15 cellular contexts compared by ENCODE assay signal in the genomic region with DNA sequence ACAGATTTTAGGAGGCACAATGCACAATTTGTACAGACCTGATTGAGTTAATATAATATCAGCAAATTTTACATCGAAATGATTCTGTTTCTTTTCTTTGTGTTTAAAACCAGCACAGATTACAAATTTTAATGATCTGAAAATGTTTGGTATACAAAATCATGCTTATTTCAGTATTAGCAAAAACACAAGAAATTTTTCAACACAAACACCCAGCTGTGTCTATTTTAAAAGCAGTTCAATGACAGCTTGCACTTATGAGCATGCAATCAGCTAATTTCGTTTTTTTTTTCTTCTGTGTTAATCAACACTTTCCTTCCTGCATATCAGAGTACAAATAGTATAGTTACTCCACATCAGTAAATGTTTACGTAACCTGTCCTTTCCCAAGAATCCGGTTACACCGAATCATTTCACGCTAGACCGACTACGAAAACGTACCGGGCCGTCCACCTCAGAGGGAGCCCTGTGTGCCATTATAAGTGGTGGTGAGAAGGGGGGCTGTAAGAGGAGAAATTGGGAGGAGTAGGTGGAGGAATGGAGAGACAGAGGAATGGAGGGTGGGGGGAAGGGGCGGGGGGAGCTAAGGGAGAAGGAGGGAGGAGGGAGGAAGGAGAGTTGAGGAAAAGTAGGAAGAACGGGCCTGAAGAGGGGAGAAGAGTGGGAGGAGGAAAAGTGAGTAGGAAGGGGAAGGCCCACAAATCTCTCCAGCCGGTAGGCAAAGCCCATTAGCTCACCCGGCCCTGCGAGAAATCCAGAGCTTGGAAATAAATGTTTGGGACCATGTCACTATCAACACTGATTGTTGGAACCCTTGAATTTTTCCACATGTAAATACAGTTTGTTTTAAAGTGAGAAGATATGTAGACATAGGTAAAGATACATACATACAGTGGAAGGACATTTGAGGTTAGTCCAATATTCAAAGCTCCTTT. TPM values are rescaled to one million over a fixed set of nuclear protein-coding genes. Genes with fewer than 3 reads are reported as not detected.
A peak's percentile ranks its signal among the peaks of the same experiment; 100 is the strongest.
DNase-seq lines count a peak whose midpoint lies in the region; ATAC-seq and TF ChIP-seq lines count a peak whose summit lies in the region.
"Had no signal": no experiment of that assay in that cellular context is flagged by ENCODE, and none has a peak within 500 bp of the region (broad histone marks: within the 10 kb centered on the region; RNA-seq: fewer than 3 reads in every experiment).

No MANE protein-coding gene starts in this region.

- no peak for ATAC-seq in GM23338
- no peak for ATAC-seq in GM18858 (IDR thresholded peaks at IDR 0.05; ENCODE audit: unreplicated experiment)
- no peak for ATAC-seq in HG03520 (IDR thresholded peaks at IDR 0.05; ENCODE audit: unreplicated experiment)

- H3K27ac Mint-ChIP-seq in GM23338 = no peak overlapping the region
- no peak overlapping the region for H3K27ac Mint-ChIP-seq in neural crest cell (ENCODE audit: unreplicated experiment)
- H3K27ac Mint-ChIP-seq in osteocyte (ENCODE audit: unreplicated experiment) = no peak overlapping the region
- H3K27ac Mint-ChIP-seq: activated T-helper 2 cell treated with anti-CD3 and anti-CD28 coated beads, Interferon-gamma antibody, Interleukin-2, Interleukin-4, amounts not matched to agents 10 μg/mL and 5 μg/mL and 100 μg/mL, durations not matched to agents 14 hours and 24 hours and 36 hours; CD4-positive, alpha-beta memory T cell; mesothelial cell of epicardium; stimulated activated naive CD8-positive, alpha-beta T cell treated with anti-CD3 and anti-CD28 coated beads, Interleukin-15, Interleukin-2, amounts not matched to agents 100 ng/mL and 50 ng/mL, for 24 hours had no signal

- H3K4me3 Mint-ChIP-seq in GM23338 = peak overlapping the region; percentile 61; the same call in 2 of the 3 replicates
- H3K4me3 Mint-ChIP-seq in neural crest cell = peak overlapping the region; percentile 42
- H3K4me3 Mint-ChIP-seq in osteocyte (ENCODE audit: unreplicated experiment) = no peak overlapping the region
- H3K4me3 Mint-ChIP-seq: mesothelial cell of epicardium; stimulated activated naive CD8-positive, alpha-beta T cell treated with anti-CD3 and anti-CD28 coated beads, Interleukin-15, Interleukin-2, amounts not matched to agents 100 ng/mL and 50 ng/mL, for 24 hours had no signal

- H3K36me3 Mint-ChIP-seq in GM23338 (ENCODE audit: low read depth) (no peaks in the 10 kb centered on the region; the same call in 2 of the 3 replicates), neural crest cell (ENCODE audit: low read depth) (peaks cover 7% of the 10 kb centered on the region), osteocyte (ENCODE audit: unreplicated experiment) (no peaks in the 10 kb centered on the region)
- H3K36me3 Mint-ChIP-seq: mesothelial cell of epicardium had no signal

- peaks cover 92% of the 10 kb centered on the region for H3K27me3 ChIP-seq in GM23338 (ENCODE audit: insufficient read depth)

- DNase-seq in GM23338 (ENCODE audit: low spot score) (peak; percentile 79), NCI-H146 treated with DMSO at 0.1 percent for 48 hours (lab: John Stamatoyannopoulos, UW; ENCODE audit: unreplicated experiment) (peak; percentile 70), SHP77 (lab: John Stamatoyannopoulos, UW) (peak; percentile 20 to 39), neural crest cell (ENCODE audit: low read depth, low spot score) (no peak), osteocyte (ENCODE audit: extremely low spot score, unreplicated experiment) (no peak)
- DNase-seq: CD4-positive, alpha-beta memory T cell; esophagus squamous epithelium; psoas muscle; stimulated activated CD4-positive, alpha-beta T cell treated with anti-CD3 and anti-CD28 coated beads, Interleukin-4, amount 100 ng/mL, for 1 hour had no signal

- no peaks in the 10 kb centered on the region for H3K9me2 ChIP-seq in GM23338 (ENCODE audit: insufficient read depth)

- H3K27ac ChIP-seq in GM23338 (ENCODE audit: low read depth) = no peak overlapping the region
- H3K27ac ChIP-seq: cardiac muscle cell, psoas muscle had no signal

- H3K9me3 Mint-ChIP-seq in GM23338 (peaks cover 4% of the 10 kb centered on the region; the same call in 1 of the 3 replicates), neural crest cell (peaks cover 3% of the 10 kb centered on the region), osteocyte (ENCODE audit: unreplicated experiment) (no peaks in the 10 kb centered on the region)
- H3K9me3 Mint-ChIP-seq: mesothelial cell of epicardium had no signal

- H3F3A ChIP-seq in GM23338 (replicated peaks; ENCODE audit: low read depth) = peaks cover 19% of the 10 kb centered on the region

- peak overlapping the region; percentile 90 for H3K4me2 ChIP-seq in GM23338

- peaks cover 52% of the 10 kb centered on the region for H3K4me1 ChIP-seq in GM23338 (ENCODE audit: insufficient read depth)
- H3K4me1 ChIP-seq: psoas muscle had no signal

- peak overlapping the region; percentile 31; the same call in 1 of the 2 replicates for H3K4me3 ChIP-seq in GM23338
- H3K4me3 ChIP-seq: cardiac muscle cell, psoas muscle had no signal

- H3K27me3 Mint-ChIP-seq in GM23338 (ENCODE audit: insufficient read depth, low read depth, poor library complexity) (peaks cover 95% of the 10 kb centered on the region), neural crest cell (ENCODE audit: low read depth) (peaks cover 97% of the 10 kb centered on the region), osteocyte (ENCODE audit: unreplicated experiment) (peaks cover 82% of the 10 kb centered on the region)

- H2AFZ ChIP-seq in GM23338 = no peak overlapping the region

- H3K36me3 ChIP-seq in GM23338 (ENCODE audit: insufficient read depth) = no peaks in the 10 kb centered on the region
- H3K36me3 ChIP-seq: cardiac muscle cell, esophagus squamous epithelium had no signal

- peaks cover 38% of the 10 kb centered on the region for H4K20me1 ChIP-seq in GM23338 (replicated peaks; ENCODE audit: insufficient read depth)

- H3K4me1 Mint-ChIP-seq in GM23338 (peaks cover 49% of the 10 kb centered on the region), neural crest cell (peaks cover 18% of the 10 kb centered on the region), osteocyte (ENCODE audit: unreplicated experiment) (peaks cover 17% of the 10 kb centered on the region)

- TF ChIP-seq CTCF in GM23338 (conservative IDR thresholded peaks at IDR 0.05; ENCODE audit: low read depth in 2 of 2) (no peak), neural crest cell (conservative IDR thresholded peaks at IDR 0.05) (no peak), osteocyte (IDR thresholded peaks at IDR 0.05) (no peak)

- H3K79me2 ChIP-seq in GM23338 (replicated peaks; ENCODE audit: insufficient read depth) = no peaks in the 10 kb centered on the region

TF ChIP-seq in GM23338, 12 proteins besides CTCF, POLR2A, EP300 and RAD21:
- no peak for TF ChIP-seq CREB1 (CRISPR knock-in tag; IDR thresholded peaks at IDR 0.05; ENCODE audit: low read depth)
- TF ChIP-seq EZH2 (IDR thresholded peaks at IDR 0.05; ENCODE audit: low read depth, unreplicated experiment) = peak; percentile 45

RNA-seq across cellular contexts. Expression of gene FOXG1, which starts 2.4 kb away (rescaled TPM):
- total RNA-seq in GM23338 (2014; rRNA removed; shearing (Covaris generic)) = 0.10 and 0.12 TPM in 2 replicates
- polyA plus RNA-seq in GM23338 (2016; fragmentation: Nextera tagmentation; extraction: Ambion mirVana) = 0.05 and 0.07 TPM in 2 replicates
- total RNA-seq in neural crest cell = 0.07 TPM in 1 of 2 replicates, not detected in the other
- not detected in 2 replicates for total RNA-seq in osteocyte
- total RNA-seq: activated T-helper 2 cell treated with anti-CD3 and anti-CD28 coated beads, Interferon-gamma antibody, Interleukin-2, Interleukin-4, amounts not matched to agents 10 μg/mL and 5 μg/mL and 100 μg/mL, durations not matched to agents 14 hours and 24 hours and 36 hours; cardiac muscle cell; CD4-positive, alpha-beta memory T cell; mesothelial cell of epicardium had no signal
- polyA plus RNA-seq: CD4-positive, alpha-beta memory T cell had no signal

Comparison
In these comparisons a context has a peak if more than half of its experiments do, and no peak if none do; other contexts are left out.
1. DNase-seq: peak in GM23338 (single experiment), NCI-H146 treated with DMSO at 0.1 percent for 48 hours (single experiment) and SHP77 (2 of 2); none in neural crest cell (single experiment) and osteocyte (single experiment).